8 cellular contexts compared by ENCODE assay signal in genomic region chr1:40059960-40060337, GRCh38. TPM values are rescaled to one million over a fixed set of nuclear protein-coding genes. Genes with fewer than 3 reads are reported as not detected.
DNase-seq lines count a peak whose midpoint lies in the region; TF ChIP-seq lines count a peak whose summit lies in the region.

No MANE protein-coding gene starts in this region.

- 43 to 54% (median 45%) methylated on average over 3 of the region's 3 CpGs for WGBS in stomach, 5 donors

- DNase-seq in SIG-M5 treated with dmso at 0.1 percent for 504 hours (lab: John Stamatoyannopoulos, UW; ENCODE audit: unreplicated experiment) (peak; percentile 63), SIG-M5 (lab: John Stamatoyannopoulos, UW) (no peak), SKM-1 (lab: John Stamatoyannopoulos, UW; ENCODE audit: unreplicated experiment) (peak; percentile 22), erythroblast (lab: John Stamatoyannopoulos, UW) (peak; percentile 20 to 49), stomach (no peak), midbrain (lab: John Stamatoyannopoulos, UW) (no peak)
- DNase-seq in stimulated activated CD4-positive, alpha-beta T cell treated with anti-CD3 and anti-CD28 coated beads, Interleukin-2, amount 100 ng/mL, for 48 hours, result no peak
- no peak for DNase-seq in stimulated activated CD4-positive, alpha-beta T cell treated with anti-CD3 and anti-CD28 coated beads, Interleukin-15, amount 100 ng/mL, for 24 hours

- H3K27me3 ChIP-seq in stomach, result no peaks in the 10 kb centered on the region

- peaks cover 40 to 62% (median 58%) of the 10 kb centered on the region in 4 donors for H3K36me3 ChIP-seq in stomach

- no peak for TF ChIP-seq EP300 in stomach (IDR thresholded peaks at IDR 0.05)

- intact Hi-C loops in stomach (cut with DNase I; ENCODE audit: low total_unique reads), result no loop called here

- no peak for TF ChIP-seq CTCF in stomach (IDR thresholded peaks at IDR 0.05)

- H3K27ac ChIP-seq in stomach, result peak overlapping the region; percentile 61 to 86 (median 76)

- peaks cover 49 to 95% (median 63%) of the 10 kb centered on the region in 4 donors for H3K4me1 ChIP-seq in stomach

- peak overlapping the region in 1 of 4 donors; percentile 11 for H3K4me3 ChIP-seq in stomach

- TF ChIP-seq POLR2A in erythroblast (IDR thresholded peaks at IDR 0.05; ENCODE audit: low read length) (no peak), stomach (IDR thresholded peaks at IDR 0.05) (no peak)

- no peaks in the 10 kb centered on the region for H3K9me3 ChIP-seq in stomach

RNA-seq across cellular contexts. Expression of gene CAP1, which starts 19.4 kb away (rescaled TPM):
- total RNA-seq in stomach, result 100 to 1,000 TPM in 4 of 5 donors, 10 to 100 TPM in 1; 99.1 to 252 (median 145) TPM
- 100 to 1,000 TPM in 2 of 3 donors, 10 to 100 TPM in 1; 95.5 to 185 (median 162) TPM for polyA plus RNA-seq in stomach

RNA-seq across cellular contexts. Expression of gene PPT1, which starts 37.1 kb away (rescaled TPM):
- total RNA-seq in stomach, result 10 to 100 TPM in 4 of 5 donors, 1 to 10 TPM in 1; 3.5 to 79.9 (median 39.6) TPM
- 10 to 100 TPM; 19.7 to 34.6 (median 32.1) TPM for polyA plus RNA-seq in stomach

Comparison
In these comparisons a context has a peak if more than half of its experiments do, and no peak if none do; other contexts are left out.
1. DNase-seq: peak in SIG-M5 treated with dmso at 0.1 percent for 504 hours (single experiment), SKM-1 (single experiment) and erythroblast (2 of 2); none in SIG-M5 (single experiment), stomach (single experiment), midbrain (single experiment), stimulated activated CD4-positive, alpha-beta T cell treated with anti-CD3 and anti-CD28 coated beads, Interleukin-2, amount 100 ng/mL, for 48 hours (0 of 2) and stimulated activated CD4-positive, alpha-beta T cell treated with anti-CD3 and anti-CD28 coated beads, Interleukin-15, amount 100 ng/mL, for 24 hours (single experiment).